In genomic region chr1:21687081-21687529, GRCh38 we compare ENCODE assay signal across 1 cellular context.
TF ChIP-seq lines count a peak whose summit lies in the region.

No MANE protein-coding gene starts in this region.

TF ChIP-seq in K562, 482 proteins besides CTCF, POLR2A, EP300 and RAD21 (continued from another document and continues in another):
- peak in 1 of 2 experiments; percentile 27; a peak in 1 of 4 replicates for TF ChIP-seq ZNF318 (IDR thresholded peaks at IDR 0.05; ENCODE audit: borderline replicate concordance in 1 of 2, low read depth in 1 of 2)
- TF ChIP-seq NONO (IDR thresholded peaks at IDR 0.05; ENCODE audit: low read depth in 2 of 2, low read length in 1 of 2), result no peak
- no peak for TF ChIP-seq ZNF407 (IDR thresholded peaks at IDR 0.05; ENCODE audit: low read depth)
- peak; percentile 39 for TF ChIP-seq MAFK (IDR thresholded peaks at IDR 0.05; ENCODE audit: low read length)
- TF ChIP-seq TAF9B (IDR thresholded peaks at IDR 0.05; ENCODE audit: partially characterized antibody), result peak; percentile 43
- no peak for TF ChIP-seq CREB1 (IDR thresholded peaks at IDR 0.05)
- TF ChIP-seq CREB1 (CRISPR knock-in tag; IDR thresholded peaks at IDR 0.05), result peak; percentile 56; the same call in 1 of the 2 replicates
- peak; percentile 94; the same call in 1 of the 2 replicates for TF ChIP-seq ARID3A (IDR thresholded peaks at IDR 0.05; ENCODE audit: borderline replicate concordance, low read depth, low read length)
- no peak for TF ChIP-seq MCM7 (IDR thresholded peaks at IDR 0.05)
- no peak for TF ChIP-seq RBM15 (IDR thresholded peaks at IDR 0.05; ENCODE audit: insufficient read depth, low read length)
- peak; percentile 51 for TF ChIP-seq PKNOX1 (IDR thresholded peaks at IDR 0.05)
- TF ChIP-seq NBN (IDR thresholded peaks at IDR 0.05; ENCODE audit: low read depth), result peak; percentile 52
- peak; percentile 55 for TF ChIP-seq NFIC (IDR thresholded peaks at IDR 0.05)
- peak; percentile 63 for TF ChIP-seq CREM (IDR thresholded peaks at IDR 0.05; ENCODE audit: low read depth)
- TF ChIP-seq CEBPG (CRISPR knock-in tag; IDR thresholded peaks at IDR 0.05), result peak; percentile 87
- peak; percentile 85 to 95 for TF ChIP-seq CEBPG (tag; conservative IDR thresholded peaks at IDR 0.05 in 1 of 2, IDR thresholded peaks at IDR 0.05 in 1 of 2)
- peak; percentile 72; the same call in 1 of the 2 replicates for TF ChIP-seq HDAC2 (IDR thresholded peaks at IDR 0.05)
- TF ChIP-seq RB1 (IDR thresholded peaks at IDR 0.05; ENCODE audit: low read depth), result peak; percentile 39; the same call in 1 of the 2 replicates
- no peak for TF ChIP-seq GABPB2 (CRISPR knock-in tag; conservative IDR thresholded peaks at IDR 0.05)
- TF ChIP-seq ID3 (CRISPR knock-in tag; IDR thresholded peaks at IDR 0.05), result peak; percentile 35; the same call in 1 of the 2 replicates
- TF ChIP-seq ID3 (tag; IDR thresholded peaks at IDR 0.05), result no peak
- no peak for TF ChIP-seq SRSF9 (IDR thresholded peaks at IDR 0.05; ENCODE audit: borderline replicate concordance, low read depth, low read length)
- peak; percentile 98 for TF ChIP-seq ATF7 (IDR thresholded peaks at IDR 0.05)
- peak; percentile 84 for TF ChIP-seq ZBTB17 (CRISPR knock-in tag; IDR thresholded peaks at IDR 0.05)
- peak; percentile 87 for TF ChIP-seq MEIS2 (IDR thresholded peaks at IDR 0.05; ENCODE audit: partially characterized antibody)
- no peak for TF ChIP-seq ZNF174 (CRISPR knock-in tag; IDR thresholded peaks at IDR 0.05)
- peak; percentile 87 for TF ChIP-seq TCF3 (CRISPR knock-in tag; IDR thresholded peaks at IDR 0.05)
- TF ChIP-seq LCOR (CRISPR knock-in tag; IDR thresholded peaks at IDR 0.05), result peak; percentile 91; the same call in 1 of the 2 replicates
- TF ChIP-seq DMBX1 (CRISPR knock-in tag; IDR thresholded peaks at IDR 0.05; ENCODE audit: borderline replicate concordance), result peak; percentile 39; the same call in 1 of the 2 replicates
- peak; percentile 83 for TF ChIP-seq ZNF316 (IDR thresholded peaks at IDR 0.05)
- peak; percentile 84 for TF ChIP-seq DPF2 (IDR thresholded peaks at IDR 0.05)
- peak; percentile 83 for TF ChIP-seq HES1 (IDR thresholded peaks at IDR 0.05; ENCODE audit: low read depth)
- no peak for TF ChIP-seq ZNF175 (CRISPR knock-in tag; IDR thresholded peaks at IDR 0.05; ENCODE audit: low read depth)
- TF ChIP-seq C11orf30 (IDR thresholded peaks at IDR 0.05; ENCODE audit: low read depth), result peak; percentile 76
- peak; percentile 88 for TF ChIP-seq SMARCA4 (IDR thresholded peaks at IDR 0.05)
- TF ChIP-seq POLR2AphosphoS5 (IDR thresholded peaks at IDR 0.05; ENCODE audit: control insufficient read depth, insufficient read depth, low read depth, low read length), result 0 out of 2 replicates have a peak, but pooled peaks have one; percentile 30
- TF ChIP-seq CREB3 (tag; conservative IDR thresholded peaks at IDR 0.05; ENCODE audit: low read depth), result 0 out of 2 replicates have a peak, but pooled peaks have one; percentile 51
- TF ChIP-seq MLX (CRISPR knock-in tag; conservative IDR thresholded peaks at IDR 0.05), result peak in 1 of 2 experiments; percentile 76; a peak in 1 of 4 replicates
